Comparison of ENCODE assay signal across 21 cellular contexts in the genomic region with DNA sequence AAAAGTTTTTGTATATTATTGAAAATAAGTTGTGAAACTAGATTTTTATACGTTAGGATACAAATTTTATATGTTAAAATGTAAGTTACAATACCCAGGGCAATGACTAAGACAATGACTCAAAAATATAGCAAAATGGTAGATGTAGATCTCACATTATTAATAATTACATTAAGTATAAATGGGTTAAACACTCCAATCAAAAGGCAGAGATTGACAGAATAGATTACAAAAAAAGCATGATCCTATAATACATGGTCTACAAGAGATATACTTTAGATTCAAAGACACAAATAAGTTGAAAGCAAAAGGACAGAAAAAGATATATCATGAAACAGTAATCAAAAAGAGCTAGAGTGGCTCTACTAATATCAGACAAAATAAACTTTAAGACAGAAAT.
DNase-seq lines count a peak whose midpoint lies in the region; ATAC-seq, FAIRE-seq and TF ChIP-seq lines count a peak whose summit lies in the region.
"Had no signal": no experiment of that assay in that cellular context is flagged by ENCODE, and none has a peak within 500 bp of the region (broad histone marks: within the 10 kb centered on the region; RNA-seq: fewer than 3 reads in every experiment).

No MANE protein-coding gene starts in this region.

- H3K4me3 ChIP-seq in HEK293 (ENCODE audit: low read depth, low read length) (no peak overlapping the region), K562 (no peak overlapping the region), kidney (ENCODE audit: low read length in 2 of 2) (no peak overlapping the region), neuronal stem cell (ENCODE audit: low read length in 2 of 2) (no peak overlapping the region)
- H3K4me3 ChIP-seq: BLaER1 treated with 17β-estradiol and CSF1 and Interleukin-3, amounts not matched to agents 10 nM and 100 nM had no signal

- no peak overlapping the region for H4K91ac ChIP-seq in neuronal stem cell (ENCODE audit: low read depth, low read length, poor library complexity)

- 0% methylated on average over 1 of the region's 1 CpG for WGBS in K562 (ENCODE audit: insufficient coverage, low coverage, missing lambda C conversion rate)
- no CpG with 5 or more reads among the region's 1 CpG for WGBS in neuronal stem cell (ENCODE audit: extremely low coverage in 2 of 2, insufficient read length in 2 of 2, insufficient replicate concordance in 1 of 2), 2 donors

- no peak for TF ChIP-seq POLR2A in K562 (conservative IDR thresholded peaks at IDR 0.05)

- H3K79me2 ChIP-seq in K562 (ENCODE audit: control insufficient read depth, insufficient read depth, low read length) = no peaks in the 10 kb centered on the region

- no peaks in the 10 kb centered on the region for H4K20me1 ChIP-seq in K562 (replicated peaks; ENCODE audit: control insufficient read depth, insufficient read depth, low read length)
- H4K20me1 ChIP-seq: BLaER1 treated with 17β-estradiol and CSF1 and Interleukin-3, amounts not matched to agents 10 nM and 100 nM had no signal

- no peak overlapping the region for H3K23ac ChIP-seq in neuronal stem cell (ENCODE audit: low read depth, low read length, poor library complexity)

- no peak overlapping the region for H2BK12ac ChIP-seq in neuronal stem cell (ENCODE audit: low read length)

- no peak overlapping the region for H2AK5ac ChIP-seq in neuronal stem cell (ENCODE audit: low read depth, low read length)

- no peak overlapping the region for H2BK15ac ChIP-seq in neuronal stem cell (ENCODE audit: low read length)

- TF ChIP-seq EP300 in K562 (IDR thresholded peaks at IDR 0.05; ENCODE audit: low read length) = no peak

- H3K27me3 ChIP-seq in K562 (ENCODE audit: control insufficient read depth in 2 of 2, insufficient read depth in 2 of 2, low read length in 2 of 2) = no peaks in the 10 kb centered on the region
- H3K27me3 ChIP-seq in neuronal stem cell (ENCODE audit: control insufficient read depth in 3 of 3, insufficient read depth in 3 of 3, low read depth in 1 of 3, low read length in 3 of 3) = no peaks in the 10 kb centered on the region

- no peak for TF ChIP-seq CTCF in HEK293 (tag by site-specific recombination; IDR thresholded peaks at IDR 0.05)
- TF ChIP-seq CTCF in K562 (IDR thresholded peaks at IDR 0.05 in 2 of 3, conservative IDR thresholded peaks at IDR 0.05 in 1 of 3; ENCODE audit: insufficient read depth in 2 of 3, low read depth in 1 of 3, low read length in 3 of 3) = no peak
- no peak for TF ChIP-seq CTCF in kidney (IDR thresholded peaks at IDR 0.05; ENCODE audit: borderline replicate concordance, extremely low read depth, insufficient read depth)

- H4K8ac ChIP-seq in neuronal stem cell (ENCODE audit: low read depth, low read length) = no peak overlapping the region

- POLR2A ChIA-PET in HEK293 (lab: Yijun Ruan, JAX) (no interaction called here), K562 (lab: Yijun Ruan, JAX) (no interaction called here)

- H3K9me3 ChIP-seq in HEK293 (ENCODE audit: control insufficient read depth, insufficient read depth, low read depth, low read length) (peaks cover 3% of the 10 kb centered on the region; the same call in 1 of the 2 replicates), K562 (replicated peaks; ENCODE audit: control insufficient read depth, insufficient read depth, low read depth, low read length) (no peaks in the 10 kb centered on the region), kidney (ENCODE audit: control insufficient read depth in 1 of 2, low read length in 2 of 2) (peaks cover 5 to 20% of the 10 kb centered on the region in 2 donors), neuronal stem cell (replicated peaks in 1 of 2; ENCODE audit: control insufficient read depth in 2 of 2, insufficient read depth in 1 of 2, low read depth in 1 of 2, low read length in 2 of 2) (peaks cover 0 to 4% of the 10 kb centered on the region in 2 donors)
- H3K9me3 ChIP-seq: Caco-2 had no signal

- H3K4me2 ChIP-seq in K562 (ENCODE audit: insufficient read depth, low read length) (no peak overlapping the region), neuronal stem cell (ENCODE audit: insufficient read depth, low read length, poor library complexity, severe bottlenecking) (no peak overlapping the region)
- H3K4me2 ChIP-seq: BLaER1 treated with 17β-estradiol and CSF1 and Interleukin-3, amounts not matched to agents 10 nM and 100 nM had no signal

- no peak overlapping the region for H2BK120ac ChIP-seq in neuronal stem cell (ENCODE audit: low read depth, low read length)

- no peaks in the 10 kb centered on the region for H3K9me1 ChIP-seq in K562 (ENCODE audit: control insufficient read depth, insufficient read depth, low read length)

- CTCF ChIA-PET in HEK293 (lab: Yijun Ruan, JAX) = no interaction called here
- CTCF ChIA-PET in K562 (lab: Yijun Ruan, JAX; ENCODE audit: low intra/inter-chr PET ratio) = no interaction called here

- TF ChIP-seq RAD21 in K562 (CRISPR knock-in tag; conservative IDR thresholded peaks at IDR 0.05 in 1 of 2, IDR thresholded peaks at IDR 0.05 in 1 of 2) = no peak

- FAIRE-seq in K562 (lab: Jason Lieb, UNC) = no peak
- peak; percentile 44 for FAIRE-seq in kidney (lab: Jason Lieb, UNC)
- FAIRE-seq: A204.1, D721Med, GM12891, GM19239 had no signal

- no peak overlapping the region for H3K27ac ChIP-seq in HEK293 (ENCODE audit: extremely low read depth, low read depth, low read length)
- no peak overlapping the region for H3K27ac ChIP-seq in K562 (ENCODE audit: extremely low read depth, low read depth, low read length)
- H3K27ac ChIP-seq in kidney (ENCODE audit: low read depth in 2 of 2, low read length in 2 of 2) = no peak overlapping the region
- H3K27ac ChIP-seq in neuronal stem cell (replicated peaks; ENCODE audit: low read length) = no peak overlapping the region
- H3K27ac ChIP-seq: BLaER1 treated with 17β-estradiol and CSF1 and Interleukin-3, amounts not matched to agents 10 nM and 100 nM; C4-2B had no signal

- in situ Hi-C loops in K562 (cut with MboI) = no loop called here

- no TSS peak for BruUV-seq in K562 (replicated peaks; lab: Mats Ljungman, UMichigan)

- no peak overlapping the region for H3K9ac ChIP-seq in K562 (ENCODE audit: insufficient read depth in 1 of 2, low read depth in 2 of 2, low read length in 2 of 2)
- no peak overlapping the region for H3K9ac ChIP-seq in kidney (ENCODE audit: low read length in 2 of 2)
- H3K9ac ChIP-seq in neuronal stem cell (ENCODE audit: low read depth, low read length, poor library complexity) = no peak overlapping the region
- H3K9ac ChIP-seq: BLaER1 treated with 17β-estradiol and CSF1 and Interleukin-3, amounts not matched to agents 10 nM and 100 nM had no signal

- H3K4ac ChIP-seq in neuronal stem cell (ENCODE audit: low read length) = no peak overlapping the region

- DNase-seq in K562 (ENCODE audit: extremely low read depth in 1 of 4, low spot score in 3 of 4) (no peak), kidney (no peak), retina (no peak), neuronal stem cell (ENCODE audit: low spot score) (no peak), NCI-H2081 treated with DMSO at 0.1 percent for 48 hours (lab: John Stamatoyannopoulos, UW) (no peak)
- no peak for DNase-seq in activated naive CD4-positive, alpha-beta T cell (lab: John Stamatoyannopoulos, UW)
- DNase-seq: 8988T; AML-193; Caco-2; Calu3; CD4-positive, alpha-beta T cell; CD8-positive, alpha-beta T cell; DMS79 treated with DMSO at 0.1 percent for 48 hours; GF-D8 had no signal

- intact Hi-C loops in K562 (cut with micrococcal nuclease) (no loop called here), kidney (cut with DNase I) (no loop called here)

- no peaks in the 10 kb centered on the region for H3K79me1 ChIP-seq in neuronal stem cell (ENCODE audit: low read depth, low read length)

- no peak overlapping the region for H2BK5ac ChIP-seq in neuronal stem cell (ENCODE audit: low read length)

- no peak overlapping the region for H2AFZ ChIP-seq in K562 (ENCODE audit: low read depth, low read length)
- no peak overlapping the region for H2AFZ ChIP-seq in neuronal stem cell (ENCODE audit: low read length)

- no peak for ATAC-seq in K562
- ATAC-seq: CD8-positive, alpha-beta T cell had no signal

- H3K14ac ChIP-seq in neuronal stem cell (ENCODE audit: low read length) = no peak overlapping the region

- H3K4me1 ChIP-seq in HEK293 (ENCODE audit: control insufficient read depth, insufficient read depth, low read length) = no peaks in the 10 kb centered on the region
- no peaks in the 10 kb centered on the region for H3K4me1 ChIP-seq in K562 (replicated peaks in 1 of 2; ENCODE audit: control insufficient read depth in 2 of 2, insufficient read depth in 2 of 2, low read length in 2 of 2)
- no peaks in the 10 kb centered on the region for H3K4me1 ChIP-seq in kidney (ENCODE audit: control insufficient read depth in 1 of 2, insufficient read depth in 1 of 2, low read depth in 1 of 2, low read length in 2 of 2)
- H3K4me1 ChIP-seq in neuronal stem cell (ENCODE audit: control insufficient read depth in 2 of 2, insufficient read depth in 1 of 2, low read depth in 1 of 2, low read length in 2 of 2) = no peaks in the 10 kb centered on the region
- H3K4me1 ChIP-seq: BLaER1 treated with 17β-estradiol and CSF1 and Interleukin-3, amounts not matched to agents 10 nM and 100 nM; Caco-2 had no signal

- H3K36me3 ChIP-seq in HEK293 (ENCODE audit: control insufficient read depth in 2 of 2, insufficient read depth in 1 of 2, low read length in 2 of 2) (no peaks in the 10 kb centered on the region), K562 (ENCODE audit: control insufficient read depth, insufficient read depth, low read length) (no peaks in the 10 kb centered on the region), kidney (ENCODE audit: control insufficient read depth in 1 of 2, insufficient read depth in 2 of 2, low read length in 2 of 2) (no peaks in the 10 kb centered on the region), neuronal stem cell (replicated peaks in 1 of 2; ENCODE audit: control insufficient read depth in 2 of 2, insufficient read depth in 2 of 2, low read length in 2 of 2) (no peaks in the 10 kb centered on the region)
- H3K36me3 ChIP-seq: BLaER1 treated with 17β-estradiol and CSF1 and Interleukin-3, amounts not matched to agents 10 nM and 100 nM had no signal

- H3K18ac ChIP-seq in neuronal stem cell (ENCODE audit: low read length) = no peak overlapping the region

TF ChIP-seq in HEK293, 187 proteins besides CTCF, POLR2A, EP300 and RAD21:
- TF ChIP-seq SETDB1 (IDR thresholded peaks at IDR 0.05; ENCODE audit: insufficient read length, low read length) = peak; percentile 91
- no peak for TF ChIP-seq ZNF184 (tag by site-specific recombination; IDR thresholded peaks at IDR 0.05)

TF ChIP-seq in K562, 482 proteins besides CTCF, POLR2A, EP300 and RAD21:
- TF ChIP-seq ZNF507 (tag; conservative IDR thresholded peaks at IDR 0.05) (peak; percentile 92), PHF20 (IDR thresholded peaks at IDR 0.05; ENCODE audit: partially characterized antibody) (no peak)
